In genomic region chr12:121762269-121762668, GRCh38 we compare ENCODE assay signal across 22 cellular contexts. TPM values are rescaled to one million over a fixed set of nuclear protein-coding genes. Genes with fewer than 3 reads are reported as not detected.
DNase-seq lines count a peak whose midpoint lies in the region; ATAC-seq and TF ChIP-seq lines count a peak whose summit lies in the region.
"Had no signal": no experiment of that assay in that cellular context is flagged by ENCODE, and none has a peak within 500 bp of the region (broad histone marks: within the 10 kb centered on the region; RNA-seq: fewer than 3 reads in every experiment).

No MANE protein-coding gene starts in this region.

- H3K9ac ChIP-seq in SK-N-SH (no peak overlapping the region), fibroblast of lung (ENCODE audit: insufficient read depth, low read length) (no peak overlapping the region), skeletal muscle tissue (ENCODE audit: low read depth in 1 of 3, low read length in 3 of 3) (peak overlapping the region; percentile 28 to 60 (median 53))

- H3K9me2 ChIP-seq in SK-N-SH: no peaks in the 10 kb centered on the region

- H3K4me3 ChIP-seq in SK-N-SH (ENCODE audit: low read depth in 2 of 2, low read length in 1 of 2) (no peak overlapping the region), fibroblast of lung (replicated peaks in 1 of 4; ENCODE audit: control extremely low read depth in 1 of 4, insufficient read depth in 1 of 4, low read depth in 3 of 4, low read length in 4 of 4) (no peak overlapping the region), lower lobe of right lung (no peak overlapping the region), skeletal muscle tissue (ENCODE audit: low read length in 3 of 3) (no peak overlapping the region)
- H3K4me3 ChIP-seq: GM12878, pancreas had no signal

- no peak for DNase-seq in SK-N-SH
- DNase-seq in fibroblast of lung (ENCODE audit: low read depth in 2 of 2): peak; percentile 39 to 57
- no peak for DNase-seq in lower lobe of right lung
- no peak for DNase-seq in COR-L47 (lab: John Stamatoyannopoulos, UW)
- no peak for DNase-seq in stimulated activated CD4-positive, alpha-beta T cell treated with anti-CD3 and anti-CD28 coated beads, Interleukin-2, amount 100 ng/mL, for 48 hours
- DNase-seq in activated CD8-positive, alpha-beta memory T cell treated with anti-CD3 and anti-CD28 coated beads, Interleukin-2, amount 50 U/mL, for 4 hours: no peak
- DNase-seq: activated CD4-positive, alpha-beta memory T cell treated with anti-CD3 and anti-CD28 coated beads, Interleukin-2, amount 10 ng/mL, durations not matched to agents 7 days and 5 days; activated T-cell treated with anti-CD3 and anti-CD28 coated beads, Interleukin-2, amount 50 U/mL, for 72 hours; effector CD8-positive, alpha-beta T cell; GDM1; Karpas-422; NCI-H1048; NCI-H2081; pancreas; small intestine; stimulated activated CD4-positive, alpha-beta T cell treated with anti-CD3 and anti-CD28 coated beads, Interleukin-4, amount 100 ng/mL, for 4 hours; T-helper 1 cell; WERI-Rb-1 had no signal

- H3K79me2 ChIP-seq in SK-N-SH (ENCODE audit: insufficient read depth) (no peaks in the 10 kb centered on the region), fibroblast of lung (ENCODE audit: control insufficient read depth, insufficient read depth, low read length) (no peaks in the 10 kb centered on the region)

- H3F3A ChIP-seq in SK-N-SH (replicated peaks; ENCODE audit: insufficient read depth): peaks cover 8% of the 10 kb centered on the region

- no peaks in the 10 kb centered on the region for H3K27me3 ChIP-seq in SK-N-SH (ENCODE audit: insufficient read depth)
- H3K27me3 ChIP-seq in fibroblast of lung (ENCODE audit: control insufficient read depth, insufficient read depth, low read length): no peaks in the 10 kb centered on the region
- no peaks in the 10 kb centered on the region for H3K27me3 ChIP-seq in lower lobe of right lung (ENCODE audit: low read depth)
- no peaks in the 10 kb centered on the region for H3K27me3 ChIP-seq in skeletal muscle tissue (ENCODE audit: control insufficient read depth in 3 of 3, insufficient read depth in 3 of 3, low read length in 3 of 3)
- H3K27me3 ChIP-seq: pancreas had no signal

- CTCF ChIA-PET in SK-N-SH (lab: Yijun Ruan, JAX): interaction anchor here (0.6 kb wide), 1 partner anchor 32 kb away, joined by 3 read pairs; the partner anchor contains the start of gene RHOF

- H3K27ac ChIP-seq in SK-N-SH (ENCODE audit: low read depth in 2 of 2, low read length in 1 of 2) (no peak overlapping the region), fibroblast of lung (ENCODE audit: insufficient read depth, low read length) (peak overlapping the region; percentile 27), lower lobe of right lung (no peak overlapping the region), skeletal muscle tissue (ENCODE audit: low read depth, low read length) (peak overlapping the region; percentile 77)
- H3K27ac ChIP-seq: 22Rv1, pancreas, WERI-Rb-1 had no signal

- H3K9me3 ChIP-seq in SK-N-SH (no peaks in the 10 kb centered on the region), fibroblast of lung (ENCODE audit: control insufficient read depth, insufficient read depth, low read depth, low read length) (no peaks in the 10 kb centered on the region), lower lobe of right lung (no peaks in the 10 kb centered on the region), skeletal muscle tissue (ENCODE audit: control insufficient read depth in 3 of 3, low read length in 3 of 3) (no peaks in the 10 kb centered on the region)
- H3K9me3 ChIP-seq: pancreas had no signal

- intact Hi-C loops in lower lobe of right lung (cut with DNase I): no loop called here

- no peak for TF ChIP-seq EP300 in SK-N-SH (IDR thresholded peaks at IDR 0.05; ENCODE audit: borderline replicate concordance in 1 of 2, low read depth in 1 of 2, low read length in 1 of 2)

- ATAC-seq in SK-N-SH treated with all-trans-retinoic acid at 6 μM for 48 hours (0 out of 3 replicates have a peak, but pooled peaks have one; percentile 10), lower lobe of right lung (peak; percentile 12 to 31)
- ATAC-seq: activated T-cell treated with anti-CD3 and anti-CD28 coated beads, Interleukin-2, amount 50 U/mL, for 72 hours; GM12878; pancreas had no signal

- 88% methylated on average over 6 of the region's 6 CpGs for WGBS in SK-N-SH (ENCODE audit: low lambda C conversion rate)

- H4K20me1 ChIP-seq in SK-N-SH (ENCODE audit: insufficient read depth): no peaks in the 10 kb centered on the region
- no peaks in the 10 kb centered on the region for H4K20me1 ChIP-seq in fibroblast of lung (ENCODE audit: control insufficient read depth, extremely low read depth, insufficient read depth, low read length)

- H2AFZ ChIP-seq in SK-N-SH (ENCODE audit: low read depth): no peak overlapping the region
- no peak overlapping the region for H2AFZ ChIP-seq in fibroblast of lung (ENCODE audit: low read length)

- POLR2A ChIA-PET in SK-N-SH (lab: Yijun Ruan, JAX): no interaction called here

- H3K4me1 ChIP-seq in SK-N-SH (ENCODE audit: control insufficient read depth in 1 of 2, insufficient read depth in 2 of 2, low read depth in 1 of 2, low read length in 1 of 2): peaks cover 14 to 17% of the 10 kb centered on the region in 2 experiments; a peak in 1 of 4 replicates
- peaks cover 30% of the 10 kb centered on the region for H3K4me1 ChIP-seq in fibroblast of lung (ENCODE audit: control insufficient read depth, extremely low read depth, insufficient read depth, low read length)
- no peaks in the 10 kb centered on the region for H3K4me1 ChIP-seq in lower lobe of right lung
- peaks cover 19 to 36% (median 35%) of the 10 kb centered on the region in 3 donors for H3K4me1 ChIP-seq in skeletal muscle tissue (ENCODE audit: control insufficient read depth in 3 of 3, insufficient read depth in 3 of 3, low read length in 3 of 3)
- H3K4me1 ChIP-seq: pancreas had no signal

- TF ChIP-seq CTCF in SK-N-SH (IDR thresholded peaks at IDR 0.05) (no peak), fibroblast of lung (conservative IDR thresholded peaks at IDR 0.05 in 1 of 2, IDR thresholded peaks at IDR 0.05 in 1 of 2; ENCODE audit: low read depth in 1 of 2, low read length in 2 of 2) (no peak), lower lobe of right lung (IDR thresholded peaks at IDR 0.05) (no peak)

- no peak overlapping the region for H3K4me2 ChIP-seq in SK-N-SH
- no peak overlapping the region for H3K4me2 ChIP-seq in fibroblast of lung (ENCODE audit: extremely low read depth, insufficient read depth, low read length)

- TF ChIP-seq RAD21 in SK-N-SH (IDR thresholded peaks at IDR 0.05; ENCODE audit: low read length): no peak

- peaks cover 0 to 4% of the 10 kb centered on the region in 2 experiments for H3K36me3 ChIP-seq in SK-N-SH (replicated peaks in 1 of 2; ENCODE audit: control insufficient read depth in 1 of 2, insufficient read depth in 2 of 2, low read length in 1 of 2)
- H3K36me3 ChIP-seq in fibroblast of lung (ENCODE audit: control insufficient read depth, insufficient read depth, low read length): no peaks in the 10 kb centered on the region
- H3K36me3 ChIP-seq in lower lobe of right lung: no peaks in the 10 kb centered on the region
- peaks cover 0 to 11% (median 11%) of the 10 kb centered on the region in 3 donors for H3K36me3 ChIP-seq in skeletal muscle tissue (ENCODE audit: control insufficient read depth in 3 of 3, insufficient read depth in 3 of 3, low read length in 3 of 3)
- H3K36me3 ChIP-seq: pancreas had no signal

TF ChIP-seq in SK-N-SH, 30 proteins besides CTCF, POLR2A, EP300 and RAD21 (continues in another document):
- TF ChIP-seq FOXM1 (IDR thresholded peaks at IDR 0.05; ENCODE audit: low read depth) (no peak), NRF1 (IDR thresholded peaks at IDR 0.05; ENCODE audit: low read depth, low read length) (no peak), MXI1 (IDR thresholded peaks at IDR 0.05; ENCODE audit: low read depth, low read length) (no peak)

RNA-seq across cellular contexts. Expression of gene RHOF, which starts 31.2 kb away (rescaled TPM):
- polyA plus RNA-seq in SK-N-SH (2012; rRNA removed) (5.0 and 5.3 TPM in 2 replicates), fibroblast of lung (2.3 and 4.8 TPM in 2 replicates)
- 2.3 and 2.8 TPM in 2 replicates for polyA plus RNA-seq in SK-N-SH (2012; cell fraction: cytosol; rRNA removed)
- 19.5 and 20.2 TPM in 2 replicates for polyA plus RNA-seq in SK-N-SH (2012; cell fraction: nucleus; rRNA removed)
- total RNA-seq in fibroblast of lung (5.6 and 6.8 TPM in 2 replicates), lower lobe of right lung (28.7 TPM), skeletal muscle tissue (2.1 TPM)
- polyA plus RNA-seq in fibroblast of lung (2012): 4.2 and 8.9 TPM in 2 replicates
- polyA minus RNA-seq in fibroblast of lung (ENCODE audit: low replicate concordance): 4.7 and 8.5 TPM in 2 replicates

RNA-seq across cellular contexts. Expression of gene SETD1B, which starts 41.5 kb away (rescaled TPM):
- polyA plus RNA-seq in SK-N-SH (2012; rRNA removed) (1.2 and 2.0 TPM in 2 replicates), fibroblast of lung (1.2 and 1.7 TPM in 2 replicates)
- polyA plus RNA-seq in SK-N-SH (2012; cell fraction: cytosol; rRNA removed): 1.5 and 1.8 TPM in 2 replicates
- 8.4 and 11.5 TPM in 2 replicates for polyA plus RNA-seq in SK-N-SH (2012; cell fraction: nucleus; rRNA removed)
- total RNA-seq in fibroblast of lung (2.1 and 3.5 TPM in 2 replicates), lower lobe of right lung (19.7 TPM), skeletal muscle tissue (2.1 TPM)
- polyA plus RNA-seq in fibroblast of lung (2012): 8.7 and 9.8 TPM in 2 replicates
- 12.2 and 13.1 TPM in 2 replicates for polyA minus RNA-seq in fibroblast of lung (ENCODE audit: low replicate concordance)

RNA-seq across cellular contexts. Expression of gene TMEM120B, which starts 49.7 kb away (rescaled TPM):
- polyA plus RNA-seq in SK-N-SH (2012; rRNA removed): 15.1 and 15.4 TPM in 2 replicates
- polyA plus RNA-seq in SK-N-SH (2012; cell fraction: cytosol; rRNA removed): 4.8 and 7.4 TPM in 2 replicates
- 78.8 and 83.1 TPM in 2 replicates for polyA plus RNA-seq in SK-N-SH (2012; cell fraction: nucleus; rRNA removed)
- 6.2 and 8.6 TPM in 2 replicates for total RNA-seq in fibroblast of lung
- polyA plus RNA-seq in fibroblast of lung: 8.6 and 10.6 TPM in 2 replicates
- 7.7 and 8.6 TPM in 2 replicates for polyA plus RNA-seq in fibroblast of lung (2012)
- 33.3 and 83.8 TPM in 2 replicates for polyA minus RNA-seq in fibroblast of lung (ENCODE audit: low replicate concordance)
- 13.4 TPM for total RNA-seq in lower lobe of right lung
- total RNA-seq in skeletal muscle tissue: 8.9 TPM

Comparison
In these comparisons a context has a peak if more than half of its experiments do, and no peak if none do; other contexts are left out.
1. DNase-seq: peak in fibroblast of lung (2 of 2); none in SK-N-SH (single experiment), lower lobe of right lung (single experiment), COR-L47 (single experiment), stimulated activated CD4-positive, alpha-beta T cell treated with anti-CD3 and anti-CD28 coated beads, Interleukin-2, amount 100 ng/mL, for 48 hours (0 of 2) and activated CD8-positive, alpha-beta memory T cell treated with anti-CD3 and anti-CD28 coated beads, Interleukin-2, amount 50 U/mL, for 4 hours (single experiment).
2. H3K27ac ChIP-seq: peak in fibroblast of lung (single experiment) and skeletal muscle tissue (single experiment); none in SK-N-SH (0 of 2) and lower lobe of right lung (single experiment).
3. H3K9ac ChIP-seq: peak in skeletal muscle tissue (3 of 3); none in SK-N-SH (single experiment) and fibroblast of lung (single experiment).